Comparison of ENCODE assay signal across 12 cellular contexts in the genomic region with DNA sequence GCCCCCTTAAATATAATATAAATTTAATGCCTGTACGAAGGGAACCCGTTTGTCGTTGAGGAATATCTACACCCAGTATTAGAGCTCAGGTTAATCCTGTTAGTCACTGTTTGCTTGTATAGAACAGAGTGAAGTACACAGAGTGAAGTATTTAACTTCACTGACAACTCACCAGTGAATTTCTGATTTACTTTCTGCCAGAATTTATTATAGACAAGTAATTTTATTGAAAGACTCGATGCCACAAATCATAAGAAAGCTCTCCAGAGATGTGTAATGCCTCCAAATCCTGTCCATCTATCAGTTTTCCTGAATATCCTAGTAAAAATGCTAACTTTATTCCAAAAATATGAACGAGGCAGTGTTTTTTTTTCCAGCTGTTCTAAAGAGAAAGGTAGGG. TPM values are rescaled to one million over a fixed set of nuclear protein-coding genes. Genes with fewer than 3 reads are reported as not detected.
A peak's percentile ranks its signal among the peaks of the same experiment; 100 is the strongest.
DNase-seq lines count a peak whose midpoint lies in the region; ATAC-seq lines count a peak whose summit lies in the region.
"Had no signal": no experiment of that assay in that cellular context is flagged by ENCODE, and none has a peak within 500 bp of the region (broad histone marks: within the 10 kb centered on the region; RNA-seq: fewer than 3 reads in every experiment).

No MANE protein-coding gene starts in this region.

- H3K4me3 Mint-ChIP-seq in activated CD4-positive, alpha-beta T cell treated with anti-CD3 and anti-CD28 coated beads, Interleukin-2, amount 10 ng/mL, durations not matched to agents 24 days and 14 days: no peak overlapping the region
- no peak overlapping the region for H3K4me3 Mint-ChIP-seq in activated T-helper 17 cell treated with anti-CD3 and anti-CD28 coated beads, Interleukin-2, amount 50 U/mL, for 72 hours

- H3K4me2 ChIP-seq in skeletal muscle satellite cell (ENCODE audit: low read length): peak overlapping the region; percentile 81

- ATAC-seq in GM18867 (IDR thresholded peaks at IDR 0.05; ENCODE audit: unreplicated experiment): no peak
- ATAC-seq in HG02571 (IDR thresholded peaks at IDR 0.05; ENCODE audit: unreplicated experiment): no peak
- no peak for ATAC-seq in activated T-helper 17 cell treated with anti-CD3 and anti-CD28 coated beads, Interleukin-2, amount 50 U/mL, for 72 hours (replicated peaks)
- ATAC-seq: activated CD4-positive, alpha-beta T cell treated with anti-CD3 and anti-CD28 coated beads for 36 hours; naive thymus-derived CD4-positive, alpha-beta T cell had no signal

- H3K4me1 Mint-ChIP-seq in activated CD4-positive, alpha-beta T cell treated with anti-CD3 and anti-CD28 coated beads, Interleukin-2, amount 10 ng/mL, durations not matched to agents 24 days and 14 days: peaks cover 6% of the 10 kb centered on the region
- peaks cover 5% of the 10 kb centered on the region for H3K4me1 Mint-ChIP-seq in activated T-helper 17 cell treated with anti-CD3 and anti-CD28 coated beads, Interleukin-2, amount 50 U/mL, for 72 hours

- DNase-seq in adipocyte (ENCODE audit: low read depth): no peak
- DNase-seq in activated CD4-positive, alpha-beta T cell treated with anti-CD3 and anti-CD28 coated beads, Interleukin-2, amount 10 ng/mL, durations not matched to agents 24 days and 14 days: no peak
- DNase-seq: naive thymus-derived CD4-positive, alpha-beta T cell; NCI-H2227 treated with DMSO at 0.1 percent for 48 hours; stimulated activated naive CD4-positive, alpha-beta T cell had no signal

- no peaks in the 10 kb centered on the region for H3K9me3 Mint-ChIP-seq in activated CD4-positive, alpha-beta T cell treated with anti-CD3 and anti-CD28 coated beads, Interleukin-2, amount 10 ng/mL, durations not matched to agents 24 days and 14 days
- H3K9me3 Mint-ChIP-seq in activated T-helper 17 cell treated with anti-CD3 and anti-CD28 coated beads, Interleukin-2, amount 50 U/mL, for 72 hours: no peaks in the 10 kb centered on the region

- H3K4me1 ChIP-seq in adipocyte (ENCODE audit: control insufficient read depth, insufficient read depth, low read length) (peaks cover 12% of the 10 kb centered on the region), iPS-18a (ENCODE audit: control insufficient read depth, low read depth, low read length) (peaks cover 7% of the 10 kb centered on the region), skeletal muscle satellite cell (ENCODE audit: control insufficient read depth, insufficient read depth, low read length) (peaks cover 6% of the 10 kb centered on the region)

- H3K27me3 ChIP-seq in adipocyte (replicated peaks; ENCODE audit: control insufficient read depth, insufficient read depth, low read length) (no peaks in the 10 kb centered on the region), iPS-18a (ENCODE audit: control insufficient read depth, insufficient read depth, low read length) (peaks cover 12% of the 10 kb centered on the region), skeletal muscle satellite cell (ENCODE audit: control insufficient read depth, insufficient read depth, low read length) (no peaks in the 10 kb centered on the region)

- peak overlapping the region; percentile 81; the same call in 1 of the 2 replicates for H3K4me3 ChIP-seq in GM08714 (ENCODE audit: low read length)
- peak overlapping the region; percentile 91 for H3K4me3 ChIP-seq in adipocyte (ENCODE audit: low read length)
- H3K4me3 ChIP-seq in iPS-18a (ENCODE audit: low read length): peak overlapping the region; percentile 94
- H3K4me3 ChIP-seq in skeletal muscle satellite cell (ENCODE audit: low read length): no peak overlapping the region

- H3K36me3 ChIP-seq in adipocyte (ENCODE audit: control insufficient read depth, insufficient read depth, low read length, severe bottlenecking): no peaks in the 10 kb centered on the region
- no peaks in the 10 kb centered on the region for H3K36me3 ChIP-seq in iPS-18a (ENCODE audit: control insufficient read depth, low read depth, low read length)
- H3K36me3 ChIP-seq in skeletal muscle satellite cell (ENCODE audit: insufficient read depth, low read length): no peaks in the 10 kb centered on the region

- H3K27ac ChIP-seq in iPS-18a (ENCODE audit: low read length): no peak overlapping the region

- intact Hi-C loops in activated CD4-positive, alpha-beta T cell treated with anti-CD3 and anti-CD28 coated beads, Interleukin-2, amount 10 ng/mL, durations not matched to agents 24 days and 14 days (cut with micrococcal nuclease): loop anchor here (10.0 kb wide), 1 partner anchor 56 kb away; no protein-coding TSS in a partner anchor

- H3K9ac ChIP-seq in adipocyte (ENCODE audit: low read length) (peak overlapping the region; percentile 90), iPS-18a (ENCODE audit: low read length) (peak overlapping the region; percentile 60), skeletal muscle satellite cell (ENCODE audit: low read depth, low read length) (no peak overlapping the region)

- H3K27ac Mint-ChIP-seq in activated CD4-positive, alpha-beta T cell treated with anti-CD3 and anti-CD28 coated beads, Interleukin-2, amount 10 ng/mL, durations not matched to agents 24 days and 14 days: no peak overlapping the region
- H3K27ac Mint-ChIP-seq in activated T-helper 17 cell treated with anti-CD3 and anti-CD28 coated beads, Interleukin-2, amount 50 U/mL, for 72 hours: no peak overlapping the region
- H3K27ac Mint-ChIP-seq: activated CD4-positive, alpha-beta T cell treated with anti-CD3 and anti-CD28 coated beads for 36 hours; naive thymus-derived CD4-positive, alpha-beta T cell had no signal

- no peaks in the 10 kb centered on the region for H3K36me3 Mint-ChIP-seq in activated CD4-positive, alpha-beta T cell treated with anti-CD3 and anti-CD28 coated beads, Interleukin-2, amount 10 ng/mL, durations not matched to agents 24 days and 14 days (ENCODE audit: low read depth)
- peaks cover 5% of the 10 kb centered on the region for H3K36me3 Mint-ChIP-seq in activated T-helper 17 cell treated with anti-CD3 and anti-CD28 coated beads, Interleukin-2, amount 50 U/mL, for 72 hours (ENCODE audit: low read depth)

- H3K9me3 ChIP-seq in adipocyte (ENCODE audit: control insufficient read depth, low read length) (no peaks in the 10 kb centered on the region), iPS-18a (ENCODE audit: control insufficient read depth, low read depth, low read length) (no peaks in the 10 kb centered on the region), skeletal muscle satellite cell (replicated peaks; ENCODE audit: low read length) (no peaks in the 10 kb centered on the region)

- H3K27me3 Mint-ChIP-seq in activated CD4-positive, alpha-beta T cell treated with anti-CD3 and anti-CD28 coated beads, Interleukin-2, amount 10 ng/mL, durations not matched to agents 24 days and 14 days: peaks cover 62% of the 10 kb centered on the region
- H3K27me3 Mint-ChIP-seq in activated T-helper 17 cell treated with anti-CD3 and anti-CD28 coated beads, Interleukin-2, amount 50 U/mL, for 72 hours: peaks cover 44% of the 10 kb centered on the region

RNA-seq across cellular contexts. Expression of a gene that starts 1.6 kb away (rescaled TPM):
- 5.0 and 6.3 TPM in 2 replicates for total RNA-seq in skeletal muscle satellite cell (2012; rRNA removed)
- 0.65 and 0.76 TPM in 2 replicates for total RNA-seq in activated CD4-positive, alpha-beta T cell treated with anti-CD3 and anti-CD28 coated beads, Interleukin-2, amount 10 ng/mL, durations not matched to agents 24 days and 14 days
- under 1 TPM; 0.32 to 0.48 TPM for total RNA-seq in activated T-helper 17 cell treated with anti-CD3 and anti-CD28 coated beads, Interleukin-2, amount 50 U/mL, for 72 hours
